ENCODE assay signal across 8 cellular contexts in the genomic region with DNA sequence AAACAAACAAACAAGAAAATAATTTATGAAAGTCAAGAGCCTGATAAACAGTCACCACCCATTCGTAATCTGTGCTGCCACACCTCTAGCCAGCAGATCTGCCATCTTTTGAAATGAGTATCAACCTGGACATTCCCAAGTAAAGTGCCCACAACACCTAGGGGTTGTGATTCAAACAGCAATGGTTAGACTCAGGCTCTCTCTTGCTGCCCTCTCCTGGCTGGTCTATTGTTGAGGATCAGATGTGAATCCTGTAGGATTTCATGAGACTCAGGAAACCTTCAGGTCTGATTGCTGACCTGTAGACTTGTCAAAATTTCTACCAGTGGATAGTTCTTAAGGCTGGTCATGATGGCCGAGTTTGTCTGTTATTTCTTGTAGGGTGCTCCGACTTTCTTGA. TPM values are rescaled to one million over a fixed set of nuclear protein-coding genes. Genes with fewer than 3 reads are reported as not detected.
DNase-seq lines count a peak whose midpoint lies in the region; ATAC-seq and TF ChIP-seq lines count a peak whose summit lies in the region.

No MANE protein-coding gene starts in this region.

- H3K36me3 ChIP-seq in gastrocnemius medialis, result peaks cover 0 to 5% of the 10 kb centered on the region in 2 donors

- intact Hi-C loops in gastrocnemius medialis (cut with DNase I; ENCODE audit: low total_unique reads), result loop anchor here (1.0 kb wide), 2 partner anchors 80 to 237 kb away; a partner anchor contains a TSS
- intact Hi-C loops in sciatic nerve (cut with DNase I), result no loop called here

- ATAC-seq in gastrocnemius medialis (peak; percentile 59 to 77), sciatic nerve (no peak), HG03039 (IDR thresholded peaks at IDR 0.05; ENCODE audit: unreplicated experiment) (no peak)

- TF ChIP-seq POLR2A in gastrocnemius medialis (IDR thresholded peaks at IDR 0.05), result no peak

- H3K27me3 ChIP-seq in gastrocnemius medialis, result no peaks in the 10 kb centered on the region

- no peaks in the 10 kb centered on the region for H3K9me3 ChIP-seq in gastrocnemius medialis

- peak; percentile 31 to 50 (median 42) for TF ChIP-seq CTCF in gastrocnemius medialis (IDR thresholded peaks at IDR 0.05 in 4 of 5, conservative IDR thresholded peaks at IDR 0.05 in 1 of 5)

- peaks cover 16 to 32% of the 10 kb centered on the region in 2 donors for H3K4me1 ChIP-seq in gastrocnemius medialis

- DNase-seq in SIG-M5 treated with dmso at 0.1 percent for 504 hours (lab: John Stamatoyannopoulos, UW; ENCODE audit: unreplicated experiment) (peak; percentile 47), SIG-M5 (lab: John Stamatoyannopoulos, UW) (no peak), NCI-H446 (lab: John Stamatoyannopoulos, UW) (peak; percentile 24 to 53), epidermal melanocyte (ENCODE audit: insufficient read length, low spot score) (peak; percentile 37), gastrocnemius medialis (no peak), sciatic nerve (ENCODE audit: low spot score) (no peak), ecto neural progenitor cell (ENCODE audit: low spot score) (no peak)

- in situ Hi-C loops in gastrocnemius medialis (cut with MboI; ENCODE audit: low sequenced_read_pairs in 4 of 4), result no loop called here

- peak overlapping the region; percentile 36 to 63 (median 50) for H3K27ac ChIP-seq in gastrocnemius medialis

- H3K4me3 ChIP-seq in gastrocnemius medialis, result no peak overlapping the region

RNA-seq across cellular contexts. Expression of a gene that starts 26.8 kb away (rescaled TPM):
- 10 to 100 TPM; 29.3 to 93.7 (median 67.8) TPM for total RNA-seq in gastrocnemius medialis
- 53.8 TPM for total RNA-seq in sciatic nerve

Comparison
In these comparisons a context has a peak if more than half of its experiments do, and no peak if none do; other contexts are left out.
1. DNase-seq: peak in SIG-M5 treated with dmso at 0.1 percent for 504 hours (single experiment), NCI-H446 (2 of 2) and epidermal melanocyte (single experiment); none in SIG-M5 (single experiment), gastrocnemius medialis (0 of 2), sciatic nerve (single experiment) and ecto neural progenitor cell (single experiment).
2. ATAC-seq: peak in gastrocnemius medialis (2 of 2); none in sciatic nerve (single experiment) and HG03039 (single experiment).